Comparison of ENCODE assay signal across 17 cellular contexts in the genomic region with DNA sequence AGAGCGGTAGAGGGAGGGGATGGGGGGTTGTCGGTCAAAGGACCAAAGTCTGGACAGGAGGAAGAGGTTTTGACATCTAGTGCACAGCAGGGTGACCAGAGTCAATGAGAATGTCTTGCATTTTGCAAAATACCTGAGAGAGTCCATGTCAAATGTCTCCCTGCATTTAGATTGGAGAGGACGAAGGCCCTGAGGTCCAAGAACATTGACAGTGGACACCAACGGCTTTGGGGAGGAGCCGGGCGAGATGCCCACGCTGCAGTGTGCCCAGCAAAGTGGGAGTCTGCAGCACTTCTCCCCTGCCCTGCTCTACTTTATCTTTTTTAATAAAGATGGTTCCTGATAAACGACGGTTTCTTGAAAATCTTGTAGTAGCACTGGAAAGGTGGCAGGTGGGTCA.
DNase-seq lines count a peak whose midpoint lies in the region; ATAC-seq and TF ChIP-seq lines count a peak whose summit lies in the region.
"Had no signal": no experiment of that assay in that cellular context is flagged by ENCODE, and none has a peak within 500 bp of the region (broad histone marks: within the 10 kb centered on the region; RNA-seq: fewer than 3 reads in every experiment).

No MANE protein-coding gene starts in this region.

- no peaks in the 10 kb centered on the region for H3K4me1 Mint-ChIP-seq in osteocyte (ENCODE audit: unreplicated experiment)

- H3K4me3 ChIP-seq in coronary artery (no peak overlapping the region), upper lobe of right lung (no peak overlapping the region)
- H3K4me3 ChIP-seq: BLaER1 treated with 17β-estradiol and CSF1 and Interleukin-3, amounts not matched to agents 10 nM and 100 nM; HAP-1 had no signal

- H3K4me3 Mint-ChIP-seq in osteocyte (ENCODE audit: unreplicated experiment): no peak overlapping the region
- H3K4me3 Mint-ChIP-seq: B cell; CD8-positive, alpha-beta T cell had no signal

- no peak overlapping the region for H3K27ac Mint-ChIP-seq in osteocyte (ENCODE audit: unreplicated experiment)
- H3K27ac Mint-ChIP-seq: B cell; CD8-positive, alpha-beta T cell had no signal

- no peaks in the 10 kb centered on the region for H3K4me1 ChIP-seq in upper lobe of right lung
- H3K4me1 ChIP-seq: BLaER1 treated with 17β-estradiol and CSF1 and Interleukin-3, amounts not matched to agents 10 nM and 100 nM; HAP-1 had no signal

- H3K27me3 Mint-ChIP-seq in osteocyte (ENCODE audit: unreplicated experiment): no peaks in the 10 kb centered on the region
- H3K27me3 Mint-ChIP-seq: B cell had no signal

- peak; percentile 32 for DNase-seq in activated CD8-positive, alpha-beta memory T cell treated with anti-CD3 and anti-CD28 coated beads for 24 hours
- DNase-seq in activated CD8-positive, alpha-beta memory T cell treated with anti-CD3 and anti-CD28 coated beads, Interleukin-2, amount 50 U/mL, for 48 hours: no peak
- DNase-seq in coronary artery (ENCODE audit: low spot score): peak; percentile 16
- DNase-seq in osteocyte (ENCODE audit: extremely low spot score, unreplicated experiment): peak; percentile 40
- DNase-seq in upper lobe of right lung: peak; percentile 27
- DNase-seq in activated T-cell treated with anti-CD3 and anti-CD28 coated beads, Interleukin-2, amount 50 U/mL, for 48 hours: no peak
- no peak for DNase-seq in Kasumi-1 (lab: John Stamatoyannopoulos, UW)
- DNase-seq in NCI-H2081 treated with DMSO at 0.1 percent for 48 hours (lab: John Stamatoyannopoulos, UW): no peak
- DNase-seq: 8988T; Calu3; CD8-positive, alpha-beta T cell; DMS79 treated with DMSO at 0.1 percent for 48 hours; GF-D8 had no signal

- H3K36me3 ChIP-seq in upper lobe of right lung: no peaks in the 10 kb centered on the region
- H3K36me3 ChIP-seq: BLaER1 treated with 17β-estradiol and CSF1 and Interleukin-3, amounts not matched to agents 10 nM and 100 nM; HAP-1 had no signal

- no peaks in the 10 kb centered on the region for H3K27me3 ChIP-seq in upper lobe of right lung
- H3K27me3 ChIP-seq: BLaER1 treated with 17β-estradiol and CSF1 and Interleukin-3, amounts not matched to agents 10 nM and 100 nM had no signal

- H3K27ac ChIP-seq in coronary artery: no peak overlapping the region
- no peak overlapping the region for H3K27ac ChIP-seq in upper lobe of right lung
- H3K27ac ChIP-seq: BLaER1 treated with 17β-estradiol and CSF1 and Interleukin-3, amounts not matched to agents 10 nM and 100 nM had no signal

- no peak for TF ChIP-seq CTCF in coronary artery (IDR thresholded peaks at IDR 0.05)
- no peak for TF ChIP-seq CTCF in osteocyte (IDR thresholded peaks at IDR 0.05)
- TF ChIP-seq CTCF in upper lobe of right lung (IDR thresholded peaks at IDR 0.05): no peak

- intact Hi-C loops in upper lobe of right lung (cut with DNase I): no loop called here

- ATAC-seq in upper lobe of right lung: no peak
- ATAC-seq: CD8-positive, alpha-beta T cell; HepG2 had no signal

- H3K9me3 ChIP-seq in upper lobe of right lung: no peaks in the 10 kb centered on the region
- H3K9me3 ChIP-seq: HAP-1 had no signal

- H3K36me3 Mint-ChIP-seq in osteocyte (ENCODE audit: unreplicated experiment): no peaks in the 10 kb centered on the region
- H3K36me3 Mint-ChIP-seq: CD8-positive, alpha-beta T cell had no signal

- H3K9me3 Mint-ChIP-seq in osteocyte (ENCODE audit: unreplicated experiment): no peaks in the 10 kb centered on the region
- H3K9me3 Mint-ChIP-seq: CD8-positive, alpha-beta T cell had no signal

Comparison
In these comparisons a context has a peak if more than half of its experiments do, and no peak if none do; other contexts are left out.
1. DNase-seq: peak in activated CD8-positive, alpha-beta memory T cell treated with anti-CD3 and anti-CD28 coated beads for 24 hours (single experiment), coronary artery (single experiment), osteocyte (single experiment) and upper lobe of right lung (single experiment); none in activated CD8-positive, alpha-beta memory T cell treated with anti-CD3 and anti-CD28 coated beads, Interleukin-2, amount 50 U/mL, for 48 hours (single experiment), activated T-cell treated with anti-CD3 and anti-CD28 coated beads, Interleukin-2, amount 50 U/mL, for 48 hours (0 of 2), Kasumi-1 (0 of 2) and NCI-H2081 treated with DMSO at 0.1 percent for 48 hours (single experiment).